Comparison of ENCODE assay signal across 1 cellular context in genomic region chr1:205658943-205659581, GRCh38.
A peak's percentile ranks its signal among the peaks of the same experiment; 100 is the strongest.
TF ChIP-seq lines count a peak whose summit lies in the region.

No MANE protein-coding gene starts in this region.

TF ChIP-seq in K562, 482 proteins besides CTCF, POLR2A, EP300 and RAD21 (continued from another document):
- TF ChIP-seq THRA (IDR thresholded peaks at IDR 0.05), result no peak
- no peak for TF ChIP-seq ZFX (CRISPR knock-in tag; IDR thresholded peaks at IDR 0.05)
- TF ChIP-seq REST (CRISPR knock-in tag; IDR thresholded peaks at IDR 0.05; ENCODE audit: low read depth), result 0 out of 2 replicates have a peak, but pooled peaks have one; percentile 51
- no peak for TF ChIP-seq ID3 (CRISPR knock-in tag; IDR thresholded peaks at IDR 0.05)
- TF ChIP-seq ID3 (tag; IDR thresholded peaks at IDR 0.05), result 0 out of 2 replicates have a peak, but pooled peaks have one; percentile 17
- TF ChIP-seq CHD2 (IDR thresholded peaks at IDR 0.05; ENCODE audit: low read depth, low read length), result peak; percentile 21; the same call in 1 of the 2 replicates
- no peak for TF ChIP-seq IRF1 (CRISPR knock-in tag; IDR thresholded peaks at IDR 0.05; ENCODE audit: borderline replicate concordance)
- TF ChIP-seq RB1 (IDR thresholded peaks at IDR 0.05; ENCODE audit: low read depth), result peak; percentile 87
- TF ChIP-seq CC2D1A (IDR thresholded peaks at IDR 0.05), result peak; percentile 84
- TF ChIP-seq JUND (IDR thresholded peaks at IDR 0.05; ENCODE audit: borderline replicate concordance, low read depth, low read length), result peak; percentile 50; the same call in 1 of the 2 replicates
- TF ChIP-seq JUND (tag; IDR thresholded peaks at IDR 0.05; ENCODE audit: borderline replicate concordance, low read depth, low read length), result no peak; the same call in 2 of the 3 replicates
- TF ChIP-seq TFAP4 (CRISPR knock-in tag; IDR thresholded peaks at IDR 0.05; ENCODE audit: borderline replicate concordance), result peak; percentile 93
- TF ChIP-seq NFIC (IDR thresholded peaks at IDR 0.05), result peak; percentile 84
- TF ChIP-seq HNRNPLL (IDR thresholded peaks at IDR 0.05; ENCODE audit: low read depth, low read length, poor library complexity, severe bottlenecking), result peak; percentile 34
- peak; percentile 21; the same call in 1 of the 2 replicates for TF ChIP-seq ZBTB9 (CRISPR knock-in tag; IDR thresholded peaks at IDR 0.05)
- peak; percentile 99 for TF ChIP-seq SMC3 (conservative IDR thresholded peaks at IDR 0.05; ENCODE audit: insufficient read depth, low read depth, low read length)
- TF ChIP-seq YY1 (IDR thresholded peaks at IDR 0.05; ENCODE audit: borderline replicate concordance in 1 of 3, control insufficient read depth in 1 of 3, extremely low read depth in 1 of 3, insufficient read depth in 3 of 3, insufficient read length in 1 of 3, insufficient replicate concordance in 2 of 3, low read depth in 1 of 3, low read length in 2 of 3), result peak in 2 of 3 experiments; percentile 4 to 53
- 0 out of 2 replicates have a peak, but pooled peaks have one; percentile 67 for TF ChIP-seq ZNF431 (CRISPR knock-in tag; IDR thresholded peaks at IDR 0.05)
- peak; percentile 92 for TF ChIP-seq DEAF1 (CRISPR knock-in tag; IDR thresholded peaks at IDR 0.05)
- no peak for TF ChIP-seq CREB3 (tag; conservative IDR thresholded peaks at IDR 0.05; ENCODE audit: low read depth)
- TF ChIP-seq DACH1 (IDR thresholded peaks at IDR 0.05; ENCODE audit: partially characterized antibody), result peak; percentile 17
- no peak for TF ChIP-seq BRF1 (IDR thresholded peaks at IDR 0.05; ENCODE audit: borderline replicate concordance, extremely low read depth, insufficient read length)
- no peak for TF ChIP-seq ATF7 (IDR thresholded peaks at IDR 0.05)
- TF ChIP-seq ZNF263 (CRISPR knock-in tag; IDR thresholded peaks at IDR 0.05; ENCODE audit: borderline replicate concordance), result peak; percentile 47; the same call in 1 of the 2 replicates
- peak; percentile 78; the same call in 1 of the 2 replicates for TF ChIP-seq RREB1 (CRISPR knock-in tag; IDR thresholded peaks at IDR 0.05)
- TF ChIP-seq ZNF764 (CRISPR knock-in tag; IDR thresholded peaks at IDR 0.05; ENCODE audit: low read depth), result peak; percentile 84; the same call in 1 of the 2 replicates
